Comparison of ENCODE assay signal across 1 cellular context in the genomic region with DNA sequence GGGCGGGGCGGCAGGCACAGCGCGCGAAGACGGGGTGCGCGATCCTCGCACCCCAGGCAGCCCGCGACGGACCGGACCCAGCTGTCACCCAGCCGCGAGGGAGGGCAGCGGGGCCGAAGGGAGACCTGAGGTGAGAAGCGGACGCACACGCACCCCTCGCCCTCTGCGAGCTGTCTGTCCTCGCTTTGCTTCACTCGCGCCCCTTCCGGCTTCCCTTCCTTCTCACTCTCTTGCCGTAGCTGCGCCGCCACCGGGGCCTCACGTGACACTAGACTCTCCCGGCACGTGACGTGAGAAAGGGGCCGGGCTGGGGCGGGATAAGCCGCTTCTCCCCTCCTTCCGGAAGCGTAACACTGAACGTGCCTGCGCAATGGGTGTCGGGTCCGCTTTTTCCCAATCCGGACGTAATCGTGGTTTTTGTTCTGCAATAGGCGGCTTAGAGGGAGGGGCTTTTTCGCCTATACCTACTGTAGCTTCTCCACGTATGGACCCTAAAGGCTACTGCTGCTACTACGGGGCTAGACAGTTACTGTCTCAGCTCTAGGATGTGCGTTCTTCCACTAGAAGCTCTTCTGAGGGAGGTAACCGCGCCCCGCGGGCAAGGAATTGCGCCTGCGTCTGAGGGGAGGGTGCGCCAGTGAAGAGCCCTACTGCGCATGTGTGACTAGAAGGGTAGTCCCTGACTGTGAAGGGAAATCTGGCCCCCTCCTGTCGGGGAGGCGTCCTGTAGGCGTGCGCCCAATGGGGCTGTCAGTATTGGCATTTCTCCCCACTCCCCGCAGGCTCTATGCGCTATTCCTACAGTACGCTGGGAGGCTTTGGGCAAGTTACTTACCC.
TF ChIP-seq lines count a peak whose summit lies in the region.

A gene (minus strand): TSS at position 270 of the 837 bp plus-strand sequence. CDS start 434 bp downstream, outside the sequence.
A gene with protein sequence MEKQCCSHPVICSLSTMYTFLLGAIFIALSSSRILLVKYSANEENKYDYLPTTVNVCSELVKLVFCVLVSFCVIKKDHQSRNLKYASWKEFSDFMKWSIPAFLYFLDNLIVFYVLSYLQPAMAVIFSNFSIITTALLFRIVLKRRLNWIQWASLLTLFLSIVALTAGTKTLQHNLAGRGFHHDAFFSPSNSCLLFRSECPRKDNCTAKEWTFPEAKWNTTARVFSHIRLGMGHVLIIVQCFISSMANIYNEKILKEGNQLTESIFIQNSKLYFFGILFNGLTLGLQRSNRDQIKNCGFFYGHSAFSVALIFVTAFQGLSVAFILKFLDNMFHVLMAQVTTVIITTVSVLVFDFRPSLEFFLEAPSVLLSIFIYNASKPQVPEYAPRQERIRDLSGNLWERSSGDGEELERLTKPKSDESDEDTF (plus strand): TSS at position 353 of the 837 bp plus-strand sequence. CDS start 1,359 bp downstream, outside the sequence.

TF ChIP-seq in HepG2, 621 proteins besides CTCF, POLR2A, EP300 and RAD21 (continued from another document and continues in another):
- TF ChIP-seq, protein P1, sequence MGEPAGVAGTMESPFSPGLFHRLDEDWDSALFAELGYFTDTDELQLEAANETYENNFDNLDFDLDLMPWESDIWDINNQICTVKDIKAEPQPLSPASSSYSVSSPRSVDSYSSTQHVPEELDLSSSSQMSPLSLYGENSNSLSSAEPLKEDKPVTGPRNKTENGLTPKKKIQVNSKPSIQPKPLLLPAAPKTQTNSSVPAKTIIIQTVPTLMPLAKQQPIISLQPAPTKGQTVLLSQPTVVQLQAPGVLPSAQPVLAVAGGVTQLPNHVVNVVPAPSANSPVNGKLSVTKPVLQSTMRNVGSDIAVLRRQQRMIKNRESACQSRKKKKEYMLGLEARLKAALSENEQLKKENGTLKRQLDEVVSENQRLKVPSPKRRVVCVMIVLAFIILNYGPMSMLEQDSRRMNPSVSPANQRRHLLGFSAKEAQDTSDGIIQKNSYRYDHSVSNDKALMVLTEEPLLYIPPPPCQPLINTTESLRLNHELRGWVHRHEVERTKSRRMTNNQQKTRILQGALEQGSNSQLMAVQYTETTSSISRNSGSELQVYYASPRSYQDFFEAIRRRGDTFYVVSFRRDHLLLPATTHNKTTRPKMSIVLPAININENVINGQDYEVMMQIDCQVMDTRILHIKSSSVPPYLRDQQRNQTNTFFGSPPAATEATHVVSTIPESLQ (CRISPR knock-in tag; conservative IDR thresholded peaks at IDR 0.05), result 0 out of 2 replicates have a peak, but pooled peaks have one; percentile 65
- TF ChIP-seq ETV6 (CRISPR knock-in tag; conservative IDR thresholded peaks at IDR 0.05) (peak; percentile 72; the same call in 1 of the 2 replicates), HNF4G (IDR thresholded peaks at IDR 0.05; ENCODE audit: borderline replicate concordance, low read depth, low read length) (no peak), HNF4G (CRISPR knock-in tag; IDR thresholded peaks at IDR 0.05; ENCODE audit: borderline replicate concordance, low read depth) (no peak), ZNF331 (CRISPR knock-in tag; IDR thresholded peaks at IDR 0.05) (peak; percentile 75; the same call in 1 of the 2 replicates), ZFP37 (CRISPR knock-in tag; IDR thresholded peaks at IDR 0.05; ENCODE audit: borderline replicate concordance) (peak; percentile 36; the same call in 1 of the 2 replicates), TEAD3 (CRISPR knock-in tag; optimal IDR thresholded peaks at IDR 0.05; ENCODE audit: borderline replicate concordance) (peak; percentile 62), NRL (CRISPR knock-in tag; IDR thresholded peaks at IDR 0.05; ENCODE audit: borderline replicate concordance) (peak; percentile 60), ZNF570 (CRISPR knock-in tag; IDR thresholded peaks at IDR 0.05; ENCODE audit: borderline replicate concordance) (no peak), CBX2 (IDR thresholded peaks at IDR 0.05; ENCODE audit: low read depth, low read length) (no peak), CBX2 (CRISPR knock-in tag; IDR thresholded peaks at IDR 0.05; ENCODE audit: low read depth) (0 out of 2 replicates have a peak, but pooled peaks have one; percentile 56), MAFF (IDR thresholded peaks at IDR 0.05; ENCODE audit: low read depth, low read length) (no peak), TCF12 (IDR thresholded peaks at IDR 0.05) (no peak), TCF12 (CRISPR knock-in tag; IDR thresholded peaks at IDR 0.05) (peak; percentile 53; the same call in 1 of the 2 replicates), ZNF558 (CRISPR knock-in tag; IDR thresholded peaks at IDR 0.05; ENCODE audit: borderline replicate concordance) (no peak), ZNF775 (CRISPR knock-in tag; IDR thresholded peaks at IDR 0.05; ENCODE audit: borderline replicate concordance) (peak; percentile 33; the same call in 1 of the 2 replicates), MATR3 (CRISPR knock-in tag; IDR thresholded peaks at IDR 0.05) (no peak), ARID2 (CRISPR knock-in tag; IDR thresholded peaks at IDR 0.05; ENCODE audit: borderline replicate concordance) (peak; percentile 65; the same call in 1 of the 2 replicates), MIER3 (CRISPR knock-in tag; IDR thresholded peaks at IDR 0.05; ENCODE audit: borderline replicate concordance) (no peak; the same call in 1 of the 2 replicates), ZNF761 (CRISPR knock-in tag; conservative IDR thresholded peaks at IDR 0.05) (no peak), MYC (CRISPR knock-in tag; IDR thresholded peaks at IDR 0.05; ENCODE audit: borderline replicate concordance) (peak; percentile 75; the same call in 1 of the 2 replicates), ZFX (CRISPR knock-in tag; IDR thresholded peaks at IDR 0.05; ENCODE audit: low read depth) (no peak; the same call in 1 of the 2 replicates)
- TF ChIP-seq, protein P2, sequence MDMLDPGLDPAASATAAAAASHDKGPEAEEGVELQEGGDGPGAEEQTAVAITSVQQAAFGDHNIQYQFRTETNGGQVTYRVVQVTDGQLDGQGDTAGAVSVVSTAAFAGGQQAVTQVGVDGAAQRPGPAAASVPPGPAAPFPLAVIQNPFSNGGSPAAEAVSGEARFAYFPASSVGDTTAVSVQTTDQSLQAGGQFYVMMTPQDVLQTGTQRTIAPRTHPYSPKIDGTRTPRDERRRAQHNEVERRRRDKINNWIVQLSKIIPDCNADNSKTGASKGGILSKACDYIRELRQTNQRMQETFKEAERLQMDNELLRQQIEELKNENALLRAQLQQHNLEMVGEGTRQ (IDR thresholded peaks at IDR 0.05; ENCODE audit: low read depth, low read length), result peak; percentile 99
- TF ChIP-seq, protein P2 (CRISPR knock-in tag; IDR thresholded peaks at IDR 0.05; ENCODE audit: borderline replicate concordance), result peak; percentile 100; the same call in 1 of the 2 replicates
- TF ChIP-seq, protein P3, sequence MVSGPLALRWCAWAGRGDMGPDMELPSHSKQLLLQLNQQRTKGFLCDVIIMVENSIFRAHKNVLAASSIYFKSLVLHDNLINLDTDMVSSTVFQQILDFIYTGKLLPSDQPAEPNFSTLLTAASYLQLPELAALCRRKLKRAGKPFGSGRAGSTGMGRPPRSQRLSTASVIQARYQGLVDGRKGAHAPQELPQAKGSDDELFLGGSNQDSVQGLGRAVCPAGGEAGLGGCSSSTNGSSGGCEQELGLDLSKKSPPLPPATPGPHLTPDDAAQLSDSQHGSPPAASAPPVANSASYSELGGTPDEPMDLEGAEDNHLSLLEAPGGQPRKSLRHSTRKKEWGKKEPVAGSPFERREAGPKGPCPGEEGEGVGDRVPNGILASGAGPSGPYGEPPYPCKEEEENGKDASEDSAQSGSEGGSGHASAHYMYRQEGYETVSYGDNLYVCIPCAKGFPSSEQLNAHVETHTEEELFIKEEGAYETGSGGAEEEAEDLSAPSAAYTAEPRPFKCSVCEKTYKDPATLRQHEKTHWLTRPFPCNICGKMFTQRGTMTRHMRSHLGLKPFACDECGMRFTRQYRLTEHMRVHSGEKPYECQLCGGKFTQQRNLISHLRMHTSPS (CRISPR knock-in tag; IDR thresholded peaks at IDR 0.05; ENCODE audit: low read depth), result no peak
- TF ChIP-seq, protein P4, sequence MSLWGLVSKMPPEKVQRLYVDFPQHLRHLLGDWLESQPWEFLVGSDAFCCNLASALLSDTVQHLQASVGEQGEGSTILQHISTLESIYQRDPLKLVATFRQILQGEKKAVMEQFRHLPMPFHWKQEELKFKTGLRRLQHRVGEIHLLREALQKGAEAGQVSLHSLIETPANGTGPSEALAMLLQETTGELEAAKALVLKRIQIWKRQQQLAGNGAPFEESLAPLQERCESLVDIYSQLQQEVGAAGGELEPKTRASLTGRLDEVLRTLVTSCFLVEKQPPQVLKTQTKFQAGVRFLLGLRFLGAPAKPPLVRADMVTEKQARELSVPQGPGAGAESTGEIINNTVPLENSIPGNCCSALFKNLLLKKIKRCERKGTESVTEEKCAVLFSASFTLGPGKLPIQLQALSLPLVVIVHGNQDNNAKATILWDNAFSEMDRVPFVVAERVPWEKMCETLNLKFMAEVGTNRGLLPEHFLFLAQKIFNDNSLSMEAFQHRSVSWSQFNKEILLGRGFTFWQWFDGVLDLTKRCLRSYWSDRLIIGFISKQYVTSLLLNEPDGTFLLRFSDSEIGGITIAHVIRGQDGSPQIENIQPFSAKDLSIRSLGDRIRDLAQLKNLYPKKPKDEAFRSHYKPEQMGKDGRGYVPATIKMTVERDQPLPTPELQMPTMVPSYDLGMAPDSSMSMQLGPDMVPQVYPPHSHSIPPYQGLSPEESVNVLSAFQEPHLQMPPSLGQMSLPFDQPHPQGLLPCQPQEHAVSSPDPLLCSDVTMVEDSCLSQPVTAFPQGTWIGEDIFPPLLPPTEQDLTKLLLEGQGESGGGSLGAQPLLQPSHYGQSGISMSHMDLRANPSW (CRISPR knock-in tag; IDR thresholded peaks at IDR 0.05; ENCODE audit: borderline replicate concordance), result peak; percentile 76
- TF ChIP-seq, protein P5, sequence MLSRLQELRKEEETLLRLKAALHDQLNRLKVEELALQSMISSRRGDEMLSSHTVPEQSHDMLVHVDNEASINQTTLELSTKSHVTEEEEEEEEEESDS (CRISPR knock-in tag; IDR thresholded peaks at IDR 0.05; ENCODE audit: borderline replicate concordance), result peak; percentile 65; the same call in 1 of the 2 replicates
- TF ChIP-seq, protein P6, sequence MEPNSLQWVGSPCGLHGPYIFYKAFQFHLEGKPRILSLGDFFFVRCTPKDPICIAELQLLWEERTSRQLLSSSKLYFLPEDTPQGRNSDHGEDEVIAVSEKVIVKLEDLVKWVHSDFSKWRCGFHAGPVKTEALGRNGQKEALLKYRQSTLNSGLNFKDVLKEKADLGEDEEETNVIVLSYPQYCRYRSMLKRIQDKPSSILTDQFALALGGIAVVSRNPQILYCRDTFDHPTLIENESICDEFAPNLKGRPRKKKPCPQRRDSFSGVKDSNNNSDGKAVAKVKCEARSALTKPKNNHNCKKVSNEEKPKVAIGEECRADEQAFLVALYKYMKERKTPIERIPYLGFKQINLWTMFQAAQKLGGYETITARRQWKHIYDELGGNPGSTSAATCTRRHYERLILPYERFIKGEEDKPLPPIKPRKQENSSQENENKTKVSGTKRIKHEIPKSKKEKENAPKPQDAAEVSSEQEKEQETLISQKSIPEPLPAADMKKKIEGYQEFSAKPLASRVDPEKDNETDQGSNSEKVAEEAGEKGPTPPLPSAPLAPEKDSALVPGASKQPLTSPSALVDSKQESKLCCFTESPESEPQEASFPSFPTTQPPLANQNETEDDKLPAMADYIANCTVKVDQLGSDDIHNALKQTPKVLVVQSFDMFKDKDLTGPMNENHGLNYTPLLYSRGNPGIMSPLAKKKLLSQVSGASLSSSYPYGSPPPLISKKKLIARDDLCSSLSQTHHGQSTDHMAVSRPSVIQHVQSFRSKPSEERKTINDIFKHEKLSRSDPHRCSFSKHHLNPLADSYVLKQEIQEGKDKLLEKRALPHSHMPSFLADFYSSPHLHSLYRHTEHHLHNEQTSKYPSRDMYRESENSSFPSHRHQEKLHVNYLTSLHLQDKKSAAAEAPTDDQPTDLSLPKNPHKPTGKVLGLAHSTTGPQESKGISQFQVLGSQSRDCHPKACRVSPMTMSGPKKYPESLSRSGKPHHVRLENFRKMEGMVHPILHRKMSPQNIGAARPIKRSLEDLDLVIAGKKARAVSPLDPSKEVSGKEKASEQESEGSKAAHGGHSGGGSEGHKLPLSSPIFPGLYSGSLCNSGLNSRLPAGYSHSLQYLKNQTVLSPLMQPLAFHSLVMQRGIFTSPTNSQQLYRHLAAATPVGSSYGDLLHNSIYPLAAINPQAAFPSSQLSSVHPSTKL (CRISPR knock-in tag; IDR thresholded peaks at IDR 0.05), result peak; percentile 48; the same call in 1 of the 2 replicates
- TF ChIP-seq, protein P7, sequence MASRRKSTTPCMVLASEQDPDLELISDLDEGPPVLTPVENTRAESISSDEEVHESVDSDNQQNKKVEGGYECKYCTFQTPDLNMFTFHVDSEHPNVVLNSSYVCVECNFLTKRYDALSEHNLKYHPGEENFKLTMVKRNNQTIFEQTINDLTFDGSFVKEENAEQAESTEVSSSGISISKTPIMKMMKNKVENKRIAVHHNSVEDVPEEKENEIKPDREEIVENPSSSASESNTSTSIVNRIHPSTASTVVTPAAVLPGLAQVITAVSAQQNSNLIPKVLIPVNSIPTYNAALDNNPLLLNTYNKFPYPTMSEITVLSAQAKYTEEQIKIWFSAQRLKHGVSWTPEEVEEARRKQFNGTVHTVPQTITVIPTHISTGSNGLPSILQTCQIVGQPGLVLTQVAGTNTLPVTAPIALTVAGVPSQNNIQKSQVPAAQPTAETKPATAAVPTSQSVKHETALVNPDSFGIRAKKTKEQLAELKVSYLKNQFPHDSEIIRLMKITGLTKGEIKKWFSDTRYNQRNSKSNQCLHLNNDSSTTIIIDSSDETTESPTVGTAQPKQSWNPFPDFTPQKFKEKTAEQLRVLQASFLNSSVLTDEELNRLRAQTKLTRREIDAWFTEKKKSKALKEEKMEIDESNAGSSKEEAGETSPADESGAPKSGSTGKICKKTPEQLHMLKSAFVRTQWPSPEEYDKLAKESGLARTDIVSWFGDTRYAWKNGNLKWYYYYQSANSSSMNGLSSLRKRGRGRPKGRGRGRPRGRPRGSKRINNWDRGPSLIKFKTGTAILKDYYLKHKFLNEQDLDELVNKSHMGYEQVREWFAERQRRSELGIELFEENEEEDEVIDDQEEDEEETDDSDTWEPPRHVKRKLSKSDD (CRISPR knock-in tag; IDR thresholded peaks at IDR 0.05; ENCODE audit: low read depth), result 0 out of 2 replicates have a peak, but pooled peaks have one; percentile 52
- TF ChIP-seq, protein P8, sequence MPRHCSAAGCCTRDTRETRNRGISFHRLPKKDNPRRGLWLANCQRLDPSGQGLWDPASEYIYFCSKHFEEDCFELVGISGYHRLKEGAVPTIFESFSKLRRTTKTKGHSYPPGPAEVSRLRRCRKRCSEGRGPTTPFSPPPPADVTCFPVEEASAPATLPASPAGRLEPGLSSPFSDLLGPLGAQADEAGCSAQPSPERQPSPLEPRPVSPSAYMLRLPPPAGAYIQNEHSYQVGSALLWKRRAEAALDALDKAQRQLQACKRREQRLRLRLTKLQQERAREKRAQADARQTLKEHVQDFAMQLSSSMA (CRISPR knock-in tag; IDR thresholded peaks at IDR 0.05), result peak; percentile 84; the same call in 1 of the 2 replicates
